Comparison of ENCODE assay signal across 28 cellular contexts in the genomic region with DNA sequence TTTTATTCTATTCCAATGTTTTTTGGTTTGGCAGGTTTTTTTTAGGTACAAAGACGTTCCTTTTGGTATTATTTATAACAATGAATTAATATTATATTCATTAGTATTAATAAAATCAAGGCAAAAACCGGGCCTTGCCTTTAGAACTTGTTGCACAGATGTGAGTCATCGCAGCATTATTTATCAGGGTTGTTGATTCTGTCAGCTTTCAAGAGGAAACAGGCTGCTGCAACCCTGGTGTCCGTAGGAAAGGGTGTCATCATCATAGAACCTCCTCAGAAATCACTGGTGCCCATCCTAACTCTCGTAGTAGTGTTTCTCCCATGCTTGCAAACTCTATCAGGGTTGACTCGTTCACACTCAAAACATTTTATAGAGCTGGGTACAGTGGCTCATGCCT.
"Had no signal": no experiment of that assay in that cellular context is flagged by ENCODE, and none has a peak within 500 bp of the region (broad histone marks: within the 10 kb centered on the region; RNA-seq: fewer than 3 reads in every experiment).

No MANE protein-coding gene starts in this region.

- DNase-seq: activated CD4-positive, alpha-beta T cell treated with anti-CD3 and anti-CD28 coated beads for 36 hours; activated CD4-positive, alpha-beta T cell treated with anti-CD3 and anti-CD28 coated beads, Interleukin-2, amount 10 ng/mL, durations not matched to agents 7 days and 5 days; activated CD4-positive, alpha-beta T cell treated with anti-CD3 and anti-CD28 coated beads, Interleukin-2, amount 50 U/mL, for 48 hours; activated CD4-positive, CD25-positive, alpha-beta regulatory T cell; activated CD4-positive, CD25-positive, alpha-beta regulatory T cell treated with anti-CD3 and anti-CD28 coated beads, Interleukin-2, amount 50 U/mL, for 72 hours; activated CD8-positive, alpha-beta memory T cell treated with anti-CD3 and anti-CD28 coated beads for 24 hours; activated CD8-positive, alpha-beta T cell treated with anti-CD3 and anti-CD28 coated beads for 36 hours; activated effector memory CD4-positive, alpha-beta T cell treated with Interleukin-2 at 50 U/mL for 16 hours; activated gamma-delta T cell treated with Interleukin-2 at 50 U/mL for 16 hours; activated naive CD4-positive, alpha-beta T cell treated with anti-CD3 and anti-CD28 coated beads, Interleukin-2, amount 50 U/mL, for 16 hours; activated naive CD4-positive, alpha-beta T cell treated with Interleukin-2 at 50 U/mL for 16 hours; activated T-cell treated with anti-CD3 and anti-CD28 coated beads, Interleukin-2, amount 50 U/mL, for 4 hours; amygdala; aorta; body of pancreas; caudate nucleus; cortex of kidney; dermis blood vessel endothelial cell; effector CD4-positive, alpha-beta T cell; effector memory CD8-positive, alpha-beta T cell; esophagus squamous epithelium; foreskin melanocyte; T-helper 1 cell; T-helper 17 cell; T1000; WERI-Rb-1 had no signal

- FAIRE-seq: colon had no signal

- H3K4me3 ChIP-seq: body of pancreas, esophagus squamous epithelium, gastroesophageal sphincter had no signal
